Comparison of ENCODE assay signal across 11 cellular contexts in genomic region chr5:17315710-17316221, GRCh38.
DNase-seq lines count a peak whose midpoint lies in the region; ATAC-seq and TF ChIP-seq lines count a peak whose summit lies in the region.
"Had no signal": no experiment of that assay in that cellular context is flagged by ENCODE, and none has a peak within 500 bp of the region (broad histone marks: within the 10 kb centered on the region; RNA-seq: fewer than 3 reads in every experiment).

No MANE protein-coding gene starts in this region.

- no TSS peak for BruUV-seq in Panc1 (replicated peaks; lab: Mats Ljungman, UMichigan)

- TF ChIP-seq CTCF in GM23338 (conservative IDR thresholded peaks at IDR 0.05; ENCODE audit: low read depth in 2 of 2) (no peak), Panc1 (IDR thresholded peaks at IDR 0.05) (no peak), fibroblast of mammary gland (conservative IDR thresholded peaks at IDR 0.05; ENCODE audit: control insufficient read depth, insufficient read depth, low read depth, low read length) (no peak), dorsolateral prefrontal cortex (IDR thresholded peaks at IDR 0.05 in 54 of 56, conservative IDR thresholded peaks at IDR 0.05 in 2 of 56; ENCODE audit: low read depth in 1 of 56, partially characterized antibody in 56 of 56) (no peak)

- no peaks in the 10 kb centered on the region for H3K79me2 ChIP-seq in GM23338 (replicated peaks; ENCODE audit: insufficient read depth)

- H3K4me2 ChIP-seq in GM23338: no peak overlapping the region

- H3K36me3 ChIP-seq in GM23338 (ENCODE audit: insufficient read depth) (no peaks in the 10 kb centered on the region), Panc1 (ENCODE audit: control insufficient read depth, insufficient read depth, low read length) (no peaks in the 10 kb centered on the region)
- H3K36me3 ChIP-seq: right atrium auricular region had no signal

- no peaks in the 10 kb centered on the region for H3F3A ChIP-seq in GM23338 (replicated peaks; ENCODE audit: low read depth)

- peaks cover under 1% of the 10 kb centered on the region for H3K27me3 Mint-ChIP-seq in GM23338 (ENCODE audit: insufficient read depth, low read depth, poor library complexity)

- H3K9me3 Mint-ChIP-seq in GM23338: peaks cover 2% of the 10 kb centered on the region; the same call in 1 of the 3 replicates

- no peaks in the 10 kb centered on the region for H3K9me2 ChIP-seq in GM23338 (ENCODE audit: insufficient read depth)

- ATAC-seq in GM23338: no peak
- no peak for ATAC-seq in Panc1
- no peak for ATAC-seq in HG03442 (IDR thresholded peaks at IDR 0.05; ENCODE audit: unreplicated experiment)

- CTCF ChIA-PET in Panc1 (lab: Charles Lee): no interaction called here

- in situ Hi-C loops in Panc1 (cut with HindIII; ENCODE audit: low pct_unique_long_range_greater_than_20kb, low sequenced_read_pairs): no loop called here

- H3K4me3 ChIP-seq in GM23338 (no peak overlapping the region), Panc1 (ENCODE audit: low read depth in 2 of 2, low read length in 2 of 2) (no peak overlapping the region), fibroblast of mammary gland (ENCODE audit: control insufficient read depth, low read depth, low read length) (no peak overlapping the region), dorsolateral prefrontal cortex (no peak overlapping the region)
- H3K4me3 ChIP-seq: lung, right atrium auricular region had no signal

- H3K27ac Mint-ChIP-seq in GM23338: peak overlapping the region; percentile 82

- peaks cover 21% of the 10 kb centered on the region for H3K4me1 Mint-ChIP-seq in GM23338

- peak overlapping the region; percentile 90; the same call in 1 of the 2 replicates for H2AFZ ChIP-seq in GM23338

- H3K4me1 ChIP-seq in GM23338 (ENCODE audit: insufficient read depth): peaks cover 12% of the 10 kb centered on the region
- H3K4me1 ChIP-seq in Panc1 (ENCODE audit: control insufficient read depth, insufficient read depth, low read length): peaks cover 25% of the 10 kb centered on the region
- H3K4me1 ChIP-seq: right atrium auricular region had no signal

- POLR2A ChIA-PET in Panc1 (lab: Charles Lee): no interaction called here

- no peak overlapping the region for H3K4me3 Mint-ChIP-seq in GM23338

- H3K9me3 ChIP-seq in Panc1 (ENCODE audit: control insufficient read depth, insufficient read depth, low read depth, low read length): no peaks in the 10 kb centered on the region
- H3K9me3 ChIP-seq: right atrium auricular region had no signal

- H3K27me3 ChIP-seq in GM23338 (ENCODE audit: insufficient read depth): no peaks in the 10 kb centered on the region
- H3K27me3 ChIP-seq in Panc1 (ENCODE audit: control insufficient read depth, insufficient read depth, low read length): no peaks in the 10 kb centered on the region
- H3K27me3 ChIP-seq in dorsolateral prefrontal cortex: no peaks in the 10 kb centered on the region
- H3K27me3 ChIP-seq: right atrium auricular region had no signal

- DNase-seq in AG08396 (ENCODE audit: low spot score) (peak; percentile 65), GM23338 (ENCODE audit: low spot score) (no peak), Panc1 (ENCODE audit: low read depth, low spot score) (no peak), fibroblast of mammary gland (ENCODE audit: low read depth) (peak; percentile 91), dorsolateral prefrontal cortex (no peak), middle frontal gyrus (ENCODE audit: extremely low spot score, low spot score) (no peak)
- no peak for DNase-seq in effector CD8-positive, alpha-beta T cell (lab: John Stamatoyannopoulos, UW)

- H3K36me3 Mint-ChIP-seq in GM23338 (ENCODE audit: low read depth): no peaks in the 10 kb centered on the region

- H3K27ac ChIP-seq in GM23338 (ENCODE audit: low read depth) (no peak overlapping the region), Panc1 (ENCODE audit: low read length) (peak overlapping the region; percentile 48; the same call in 1 of the 2 replicates), dorsolateral prefrontal cortex (no peak overlapping the region)
- H3K27ac ChIP-seq: right atrium auricular region, SK-N-MC had no signal

- H4K20me1 ChIP-seq in GM23338 (replicated peaks; ENCODE audit: insufficient read depth): no peaks in the 10 kb centered on the region

- intact Hi-C loops in Panc1 (cut with micrococcal nuclease; ENCODE audit: unreplicated experiment) (no loop called here), dorsolateral prefrontal cortex (cut with DNase I) (no loop called here)

TF ChIP-seq in GM23338, 12 proteins besides CTCF, POLR2A, EP300 and RAD21 (continues in another document):
- no peak for TF ChIP-seq ETS1 (IDR thresholded peaks at IDR 0.05)
- TF ChIP-seq CREB1 (CRISPR knock-in tag; IDR thresholded peaks at IDR 0.05; ENCODE audit: low read depth): no peak
- TF ChIP-seq EZH2phosphoT487 (IDR thresholded peaks at IDR 0.05; ENCODE audit: unreplicated experiment): no peak
- no peak for TF ChIP-seq POLR2AphosphoS5 (IDR thresholded peaks at IDR 0.05; ENCODE audit: low read depth)
- no peak for TF ChIP-seq REST (IDR thresholded peaks at IDR 0.05; ENCODE audit: unreplicated experiment)
- no peak for TF ChIP-seq ZNF331 (CRISPR knock-in tag; IDR thresholded peaks at IDR 0.05; ENCODE audit: low read depth)
- TF ChIP-seq STAT1 (IDR thresholded peaks at IDR 0.05; ENCODE audit: unreplicated experiment): no peak
- no peak for TF ChIP-seq JUNB (IDR thresholded peaks at IDR 0.05; ENCODE audit: unreplicated experiment)
- no peak for TF ChIP-seq ZNF114 (CRISPR knock-in tag; IDR thresholded peaks at IDR 0.05)
- no peak for TF ChIP-seq EZH2 (IDR thresholded peaks at IDR 0.05; ENCODE audit: low read depth, unreplicated experiment)
- TF ChIP-seq NANOG (IDR thresholded peaks at IDR 0.05; ENCODE audit: borderline replicate concordance): no peak

Comparison
In these comparisons a context has a peak if more than half of its experiments do, and no peak if none do; other contexts are left out.
1. DNase-seq: peak in AG08396 (single experiment) and fibroblast of mammary gland (single experiment); none in GM23338 (single experiment), Panc1 (single experiment), dorsolateral prefrontal cortex (0 of 10), middle frontal gyrus (single experiment) and effector CD8-positive, alpha-beta T cell (single experiment).